In the genomic region with DNA sequence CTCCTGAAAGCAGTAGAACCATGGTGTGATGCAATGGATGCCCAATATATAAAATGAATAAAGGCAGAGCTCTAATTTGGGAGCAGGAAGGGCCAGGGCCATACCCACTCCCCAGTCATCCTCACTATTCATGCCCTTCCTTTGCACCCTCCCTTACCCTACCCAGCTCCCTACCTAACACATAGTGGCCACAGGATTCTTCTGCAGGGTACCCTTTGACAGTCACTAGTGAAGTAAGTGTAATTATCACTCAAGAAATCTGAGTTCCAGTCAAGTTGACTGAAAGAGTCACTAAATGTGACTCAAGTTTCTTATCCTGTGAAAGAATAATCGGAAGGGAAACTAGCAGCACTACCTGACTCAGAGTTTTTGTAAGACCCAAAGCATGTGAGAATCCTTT, we compare ENCODE assay signal across 17 cellular contexts.
DNase-seq lines count a peak whose midpoint lies in the region; ATAC-seq and TF ChIP-seq lines count a peak whose summit lies in the region.
"Had no signal": no experiment of that assay in that cellular context is flagged by ENCODE, and none has a peak within 500 bp of the region (broad histone marks: within the 10 kb centered on the region; RNA-seq: fewer than 3 reads in every experiment).

No MANE protein-coding gene starts in this region.

- no peak overlapping the region for H3K4me2 ChIP-seq in hepatocyte

- H2AFZ ChIP-seq in ACC112 (ENCODE audit: low read length, unreplicated experiment), result no peak overlapping the region
- H2AFZ ChIP-seq in hepatocyte, result no peak overlapping the region

- no peak overlapping the region for H3K4me3 Mint-ChIP-seq in CD4-positive, alpha-beta memory T cell

- TF ChIP-seq CTCF in hepatocyte (IDR thresholded peaks at IDR 0.05; ENCODE audit: poor library complexity), result no peak

- H3K79me2 ChIP-seq in ACC112 (ENCODE audit: control insufficient read depth, insufficient read depth, low read length, unreplicated experiment) (no peaks in the 10 kb centered on the region), hepatocyte (no peaks in the 10 kb centered on the region)

- intact Hi-C loops in CD4-positive, alpha-beta memory T cell (cut with micrococcal nuclease), result no loop called here
- intact Hi-C loops in left ventricle myocardium superior (cut with micrococcal nuclease), result no loop called here

- H3K4me3 ChIP-seq in ACC112 (ENCODE audit: low read depth, low read length) (no peak overlapping the region), hepatocyte (no peak overlapping the region)
- H3K4me3 ChIP-seq in CD4-positive, alpha-beta memory T cell (ENCODE audit: low read length in 2 of 2), result no peak overlapping the region
- H3K4me3 ChIP-seq in effector memory CD4-positive, alpha-beta T cell (ENCODE audit: insufficient read depth, low read depth, low read length, poor library complexity, severe bottlenecking), result no peak overlapping the region
- H3K4me3 ChIP-seq: BLaER1 treated with 17β-estradiol and CSF1 and Interleukin-3, amounts not matched to agents 10 nM and 100 nM; sigmoid colon; stomach had no signal

- no peaks in the 10 kb centered on the region for H3K27me3 Mint-ChIP-seq in CD4-positive, alpha-beta memory T cell

- no peaks in the 10 kb centered on the region for H3K9me2 ChIP-seq in hepatocyte (replicated peaks; ENCODE audit: insufficient read depth)

- no peaks in the 10 kb centered on the region for H3K9me3 ChIP-seq in CD4-positive, alpha-beta memory T cell (ENCODE audit: control insufficient read depth in 1 of 2, low read length in 2 of 2)
- no peaks in the 10 kb centered on the region for H3K9me3 ChIP-seq in hepatocyte (ENCODE audit: low read depth)
- H3K9me3 ChIP-seq in effector memory CD4-positive, alpha-beta T cell (ENCODE audit: control insufficient read depth, low read length), result no peaks in the 10 kb centered on the region
- H3K9me3 ChIP-seq: neutrophil, sigmoid colon, stomach had no signal

- H3K27me3 ChIP-seq in ACC112 (ENCODE audit: insufficient read depth, low read length) (no peaks in the 10 kb centered on the region), hepatocyte (no peaks in the 10 kb centered on the region)
- no peaks in the 10 kb centered on the region for H3K27me3 ChIP-seq in CD4-positive, alpha-beta memory T cell (ENCODE audit: insufficient read depth, low read length)
- H3K27me3 ChIP-seq in effector memory CD4-positive, alpha-beta T cell (replicated peaks; ENCODE audit: control insufficient read depth, insufficient read depth, low read length, poor library complexity, severe bottlenecking), result no peaks in the 10 kb centered on the region
- H3K27me3 ChIP-seq: BLaER1 treated with 17β-estradiol and CSF1 and Interleukin-3, amounts not matched to agents 10 nM and 100 nM; neutrophil; sigmoid colon; stomach had no signal

- H3K27ac ChIP-seq in ACC112 (ENCODE audit: low read depth, low read length) (peak overlapping the region; percentile 43; the same call in 1 of the 2 replicates), hepatocyte (peak overlapping the region; percentile 27)
- no peak overlapping the region for H3K27ac ChIP-seq in CD4-positive, alpha-beta memory T cell (ENCODE audit: low read depth, low read length)
- no peak overlapping the region for H3K27ac ChIP-seq in effector memory CD4-positive, alpha-beta T cell (ENCODE audit: insufficient read depth, low read length, poor library complexity, severe bottlenecking)
- H3K27ac ChIP-seq: BLaER1 treated with 17β-estradiol and CSF1 and Interleukin-3, amounts not matched to agents 10 nM and 100 nM; neutrophil; sigmoid colon; stomach had no signal

- peaks cover 17% of the 10 kb centered on the region for H3K36me3 ChIP-seq in ACC112 (ENCODE audit: insufficient read depth, low read length)
- H3K36me3 ChIP-seq in CD4-positive, alpha-beta memory T cell (ENCODE audit: insufficient read depth, low read length), result peaks cover 12% of the 10 kb centered on the region
- no peaks in the 10 kb centered on the region for H3K36me3 ChIP-seq in hepatocyte (replicated peaks; ENCODE audit: insufficient read depth, low read depth)
- H3K36me3 ChIP-seq in effector memory CD4-positive, alpha-beta T cell (ENCODE audit: control insufficient read depth, insufficient read depth, low read length), result peaks cover 19% of the 10 kb centered on the region

- H4K20me1 ChIP-seq in hepatocyte (ENCODE audit: insufficient read depth, poor library complexity, severe bottlenecking), result no peaks in the 10 kb centered on the region

- no peak for DNase-seq in CD4-positive, alpha-beta memory T cell
- DNase-seq in activated naive CD4-positive, alpha-beta T cell treated with anti-CD3 and anti-CD28 coated beads, Interleukin-2, amount 50 U/mL, for 72 hours (ENCODE audit: low spot score in 2 of 2), result peak in 1 of 2 donors; percentile 39
- DNase-seq in hepatocyte (ENCODE audit: low spot score) (peak; percentile 11), left ventricle myocardium superior (no peak)
- DNase-seq in effector memory CD4-positive, alpha-beta T cell, result no peak
- DNase-seq: activated CD8-positive, alpha-beta memory T cell treated with anti-CD3 and anti-CD28 coated beads, Interleukin-2, amount 50 U/mL, for 4 hours; DMS53; foreskin melanocyte; mesendoderm; NCI-H1930; NCI-H524 treated with DMSO at 0.1 percent for 48 hours; sigmoid colon; stomach had no signal

- CTCF ChIA-PET in CD4-positive, alpha-beta memory T cell (lab: Charles Lee; ENCODE audit: partially characterized antibody), result interaction anchor here (1.1 to 15.1 kb wide), 8 partner anchors 12 to 98 kb away, joined by 3 to 309 read pairs (median 6); no protein-coding TSS in a partner anchor

- H3K36me3 Mint-ChIP-seq in CD4-positive, alpha-beta memory T cell, result peaks cover 22 to 36% of the 10 kb centered on the region in 2 donors
- peaks cover 0 to 2% of the 10 kb centered on the region in 2 donors for H3K36me3 Mint-ChIP-seq in activated naive CD4-positive, alpha-beta T cell treated with anti-CD3 and anti-CD28 coated beads, Interleukin-2, amount 50 U/mL, for 72 hours

- no peaks in the 10 kb centered on the region for H3K9me3 Mint-ChIP-seq in CD4-positive, alpha-beta memory T cell
- no peaks in the 10 kb centered on the region for H3K9me3 Mint-ChIP-seq in activated naive CD4-positive, alpha-beta T cell treated with anti-CD3 and anti-CD28 coated beads, Interleukin-2, amount 50 U/mL, for 72 hours

- POLR2A ChIA-PET in CD4-positive, alpha-beta memory T cell (lab: Charles Lee; ENCODE audit: partially characterized antibody), result interaction anchor here (1.4 to 7.0 kb wide), 3 partner anchors 26 to 82 kb away, joined by 4 to 95 read pairs (median 6); a partner anchor contains a TSS

- H3K4me1 Mint-ChIP-seq in CD4-positive, alpha-beta memory T cell, result peaks cover 33 to 43% (median 36%) of the 10 kb centered on the region in 4 donors

- H3K4me1 ChIP-seq in ACC112 (ENCODE audit: control insufficient read depth, insufficient read depth, low read length, unreplicated experiment) (peaks cover 36% of the 10 kb centered on the region), hepatocyte (ENCODE audit: insufficient read depth) (peaks cover 8% of the 10 kb centered on the region)
- peaks cover 63% of the 10 kb centered on the region for H3K4me1 ChIP-seq in CD4-positive, alpha-beta memory T cell (ENCODE audit: insufficient read depth, low read length)
- H3K4me1 ChIP-seq in effector memory CD4-positive, alpha-beta T cell (ENCODE audit: control insufficient read depth, insufficient read depth, low read length, poor library complexity, severe bottlenecking), result peaks cover 26% of the 10 kb centered on the region

- WGBS in hepatocyte (ENCODE audit: low lambda C conversion rate, missing lambda C conversion rate), result 71% methylated on average over 1 of the region's 1 CpG

- peak overlapping the region in 5 of 7 donors; percentile 19 to 78 (median 33) for H3K27ac Mint-ChIP-seq in CD4-positive, alpha-beta memory T cell
- H3K27ac Mint-ChIP-seq in activated naive CD4-positive, alpha-beta T cell treated with anti-CD3 and anti-CD28 coated beads, Interleukin-2, amount 50 U/mL, for 72 hours, result no peak overlapping the region

- ATAC-seq in activated naive CD4-positive, alpha-beta T cell treated with anti-CD3 and anti-CD28 coated beads, Interleukin-2, amount 50 U/mL, for 72 hours, result peak; percentile 81 to 93
- ATAC-seq in GM21381 (IDR thresholded peaks at IDR 0.05; ENCODE audit: unreplicated experiment) (no peak), left ventricle myocardium superior (no peak)

Comparison
In these comparisons a context has a peak if more than half of its experiments do, and no peak if none do; other contexts are left out.
1. H3K27ac ChIP-seq: peak in ACC112 (single experiment) and hepatocyte (single experiment); none in CD4-positive, alpha-beta memory T cell (single experiment) and effector memory CD4-positive, alpha-beta T cell (single experiment).
2. H3K27ac Mint-ChIP-seq: peak in CD4-positive, alpha-beta memory T cell (5 of 7); none in activated naive CD4-positive, alpha-beta T cell treated with anti-CD3 and anti-CD28 coated beads, Interleukin-2, amount 50 U/mL, for 72 hours (0 of 2).
3. ATAC-seq: peak in activated naive CD4-positive, alpha-beta T cell treated with anti-CD3 and anti-CD28 coated beads, Interleukin-2, amount 50 U/mL, for 72 hours (2 of 2); none in GM21381 (single experiment) and left ventricle myocardium superior (single experiment).